Comparison of ENCODE assay signal across 1 cellular context in the genomic region with DNA sequence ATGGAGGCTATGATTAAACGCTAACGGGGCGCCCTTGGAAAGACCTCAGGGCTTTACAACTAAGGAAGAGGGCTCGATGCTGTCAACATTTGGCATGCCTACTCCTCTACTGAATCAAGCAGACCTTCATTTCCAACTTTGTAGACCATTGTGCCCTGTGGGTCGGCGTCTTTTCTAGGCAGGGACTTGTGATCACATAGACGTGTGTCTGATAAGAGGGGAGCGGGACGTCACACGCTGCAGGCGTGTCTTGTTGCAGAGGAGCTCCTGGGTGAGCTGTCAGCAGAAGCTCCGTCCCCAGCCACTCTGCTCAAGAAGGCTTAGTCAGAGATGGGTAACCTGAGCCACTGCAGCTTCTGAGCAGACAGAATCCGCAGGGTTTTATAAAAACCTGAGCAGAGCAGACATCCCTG.
TF ChIP-seq lines count a peak whose summit lies in the region.

No MANE protein-coding gene starts in this region.

TF ChIP-seq in K562, 482 proteins besides CTCF, POLR2A, EP300 and RAD21 (continues in another document):
- 0 out of 4 replicates have a peak, but pooled peaks of 1 of the 2 experiments have one; percentile 22 for TF ChIP-seq UBTF (IDR thresholded peaks at IDR 0.05; ENCODE audit: borderline replicate concordance in 1 of 2, low read depth in 2 of 2, low read length in 2 of 2)
- TF ChIP-seq XRCC4 (IDR thresholded peaks at IDR 0.05; ENCODE audit: extremely low read depth, insufficient read depth, insufficient read length): no peak
- no peak for TF ChIP-seq IRF2 (CRISPR knock-in tag; IDR thresholded peaks at IDR 0.05)
- TF ChIP-seq HDAC1 (IDR thresholded peaks at IDR 0.05): no peak; a peak in 1 of 4 replicates
- TF ChIP-seq CBFA2T2 (conservative IDR thresholded peaks at IDR 0.05): no peak
- TF ChIP-seq PRMT5 (CRISPR knock-in tag; IDR thresholded peaks at IDR 0.05): no peak
- TF ChIP-seq HDAC2 (IDR thresholded peaks at IDR 0.05): peak; percentile 37; the same call in 1 of the 2 replicates
- no peak for TF ChIP-seq CHCHD3 (CRISPR knock-in tag; IDR thresholded peaks at IDR 0.05)
- TF ChIP-seq ZNF75A (CRISPR knock-in tag; IDR thresholded peaks at IDR 0.05): no peak
- TF ChIP-seq NUFIP1 (IDR thresholded peaks at IDR 0.05; ENCODE audit: partially characterized antibody): no peak
- TF ChIP-seq JUND (IDR thresholded peaks at IDR 0.05; ENCODE audit: borderline replicate concordance, low read depth, low read length): peak; percentile 56
- no peak; the same call in 2 of the 3 replicates for TF ChIP-seq JUND (tag; IDR thresholded peaks at IDR 0.05; ENCODE audit: borderline replicate concordance, low read depth, low read length)
- peak; percentile 30; the same call in 1 of the 2 replicates for TF ChIP-seq NCOA1 (IDR thresholded peaks at IDR 0.05; ENCODE audit: low read depth)
- TF ChIP-seq SNIP1 (IDR thresholded peaks at IDR 0.05; ENCODE audit: low read depth): no peak
- TF ChIP-seq ZNF780A (CRISPR knock-in tag; IDR thresholded peaks at IDR 0.05): no peak
- TF ChIP-seq LARP7 (IDR thresholded peaks at IDR 0.05): no peak
- no peak for TF ChIP-seq GABPB2 (CRISPR knock-in tag; conservative IDR thresholded peaks at IDR 0.05)
- no peak for TF ChIP-seq TAF9B (IDR thresholded peaks at IDR 0.05; ENCODE audit: partially characterized antibody)
- 0 out of 2 replicates have a peak, but pooled peaks have one; percentile 27 for TF ChIP-seq ZNF263 (CRISPR knock-in tag; IDR thresholded peaks at IDR 0.05; ENCODE audit: borderline replicate concordance)
- no peak for TF ChIP-seq ZNF133 (CRISPR knock-in tag; IDR thresholded peaks at IDR 0.05)
- peak; percentile 55; the same call in 1 of the 2 replicates for TF ChIP-seq MTA3 (IDR thresholded peaks at IDR 0.05; ENCODE audit: borderline replicate concordance)
- TF ChIP-seq CREB3 (tag; conservative IDR thresholded peaks at IDR 0.05; ENCODE audit: low read depth): no peak
- peak; percentile 51; the same call in 1 of the 2 replicates for TF ChIP-seq L3MBTL2 (IDR thresholded peaks at IDR 0.05)
- TF ChIP-seq, protein P1, sequence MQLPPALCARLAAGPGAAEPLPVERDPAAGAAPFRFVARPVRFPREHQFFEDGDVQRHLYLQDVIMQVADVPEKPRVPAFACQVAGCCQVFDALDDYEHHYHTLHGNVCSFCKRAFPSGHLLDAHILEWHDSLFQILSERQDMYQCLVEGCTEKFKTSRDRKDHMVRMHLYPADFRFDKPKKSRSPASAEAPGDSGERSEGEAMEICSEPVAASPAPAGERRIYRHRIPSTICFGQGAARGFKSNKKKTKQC (CRISPR knock-in tag; IDR thresholded peaks at IDR 0.05): 0 out of 2 replicates have a peak, but pooled peaks have one; percentile 54
- TF ChIP-seq TAF15 (IDR thresholded peaks at IDR 0.05; ENCODE audit: low read depth, low read length): no peak
- TF ChIP-seq TARDBP (IDR thresholded peaks at IDR 0.05): no peak
- no peak for TF ChIP-seq CREB3L1 (IDR thresholded peaks at IDR 0.05; ENCODE audit: borderline replicate concordance, low read depth)
- TF ChIP-seq MED1 (CRISPR knock-in tag; IDR thresholded peaks at IDR 0.05; ENCODE audit: borderline replicate concordance): no peak
- TF ChIP-seq, protein P2, sequence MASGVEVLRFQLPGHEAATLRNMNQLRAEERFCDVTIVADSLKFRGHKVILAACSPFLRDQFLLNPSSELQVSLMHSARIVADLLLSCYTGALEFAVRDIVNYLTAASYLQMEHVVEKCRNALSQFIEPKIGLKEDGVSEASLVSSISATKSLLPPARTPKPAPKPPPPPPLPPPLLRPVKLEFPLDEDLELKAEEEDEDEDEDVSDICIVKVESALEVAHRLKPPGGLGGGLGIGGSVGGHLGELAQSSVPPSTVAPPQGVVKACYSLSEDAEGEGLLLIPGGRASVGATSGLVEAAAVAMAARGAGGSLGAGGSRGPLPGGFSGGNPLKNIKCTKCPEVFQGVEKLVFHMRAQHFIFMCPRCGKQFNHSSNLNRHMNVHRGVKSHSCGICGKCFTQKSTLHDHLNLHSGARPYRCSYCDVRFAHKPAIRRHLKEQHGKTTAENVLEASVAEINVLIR (CRISPR knock-in tag; IDR thresholded peaks at IDR 0.05): no peak
- TF ChIP-seq ZNF668 (CRISPR knock-in tag; IDR thresholded peaks at IDR 0.05): no peak
- TF ChIP-seq EP400 (IDR thresholded peaks at IDR 0.05): no peak
- peak; percentile 68 for TF ChIP-seq ATF7 (IDR thresholded peaks at IDR 0.05)
- peak; percentile 14 for TF ChIP-seq RBM39 (optimal IDR thresholded peaks at IDR 0.05; ENCODE audit: low read depth, low read length)
- TF ChIP-seq FOXM1 (IDR thresholded peaks at IDR 0.05; ENCODE audit: low read depth): no peak
- TF ChIP-seq FOXM1 (CRISPR knock-in tag; IDR thresholded peaks at IDR 0.05; ENCODE audit: low read depth): no peak
- no peak for TF ChIP-seq CBX5 (IDR thresholded peaks at IDR 0.05; ENCODE audit: borderline replicate concordance, low read depth)
- TF ChIP-seq RAD51 (IDR thresholded peaks at IDR 0.05; ENCODE audit: borderline replicate concordance, low read depth): no peak
- no peak for TF ChIP-seq MTA2 (IDR thresholded peaks at IDR 0.05; ENCODE audit: low read depth)
- TF ChIP-seq C11orf30 (IDR thresholded peaks at IDR 0.05; ENCODE audit: low read depth): no peak
- TF ChIP-seq FOXK2 (conservative IDR thresholded peaks at IDR 0.05 in 1 of 2, IDR thresholded peaks at IDR 0.05 in 1 of 2; ENCODE audit: low read depth in 2 of 2): peak; percentile 57 to 65; a peak in 3 of 4 replicates
- TF ChIP-seq SRF (CRISPR knock-in tag; IDR thresholded peaks at IDR 0.05): no peak
- no peak for TF ChIP-seq ZBTB1 (CRISPR knock-in tag; IDR thresholded peaks at IDR 0.05; ENCODE audit: borderline replicate concordance, low read depth)
- no peak for TF ChIP-seq NR2C2 (CRISPR knock-in tag; IDR thresholded peaks at IDR 0.05)
- no peak for TF ChIP-seq NR2C2 (tag; IDR thresholded peaks at IDR 0.05)
- TF ChIP-seq, protein P3, sequence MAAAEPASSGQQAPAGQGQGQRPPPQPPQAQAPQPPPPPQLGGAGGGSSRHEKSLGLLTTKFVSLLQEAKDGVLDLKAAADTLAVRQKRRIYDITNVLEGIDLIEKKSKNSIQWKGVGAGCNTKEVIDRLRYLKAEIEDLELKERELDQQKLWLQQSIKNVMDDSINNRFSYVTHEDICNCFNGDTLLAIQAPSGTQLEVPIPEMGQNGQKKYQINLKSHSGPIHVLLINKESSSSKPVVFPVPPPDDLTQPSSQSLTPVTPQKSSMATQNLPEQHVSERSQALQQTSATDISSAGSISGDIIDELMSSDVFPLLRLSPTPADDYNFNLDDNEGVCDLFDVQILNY (CRISPR knock-in tag; IDR thresholded peaks at IDR 0.05): no peak
- no peak for TF ChIP-seq THRAP3 (IDR thresholded peaks at IDR 0.05; ENCODE audit: borderline replicate concordance)
- TF ChIP-seq POLR2G (IDR thresholded peaks at IDR 0.05; ENCODE audit: low read depth, low read length): no peak
- TF ChIP-seq BRF1 (IDR thresholded peaks at IDR 0.05; ENCODE audit: borderline replicate concordance, extremely low read depth, insufficient read length): no peak
- no peak for TF ChIP-seq RHOXF2B (CRISPR knock-in tag; conservative IDR thresholded peaks at IDR 0.05)
- TF ChIP-seq, protein P4, sequence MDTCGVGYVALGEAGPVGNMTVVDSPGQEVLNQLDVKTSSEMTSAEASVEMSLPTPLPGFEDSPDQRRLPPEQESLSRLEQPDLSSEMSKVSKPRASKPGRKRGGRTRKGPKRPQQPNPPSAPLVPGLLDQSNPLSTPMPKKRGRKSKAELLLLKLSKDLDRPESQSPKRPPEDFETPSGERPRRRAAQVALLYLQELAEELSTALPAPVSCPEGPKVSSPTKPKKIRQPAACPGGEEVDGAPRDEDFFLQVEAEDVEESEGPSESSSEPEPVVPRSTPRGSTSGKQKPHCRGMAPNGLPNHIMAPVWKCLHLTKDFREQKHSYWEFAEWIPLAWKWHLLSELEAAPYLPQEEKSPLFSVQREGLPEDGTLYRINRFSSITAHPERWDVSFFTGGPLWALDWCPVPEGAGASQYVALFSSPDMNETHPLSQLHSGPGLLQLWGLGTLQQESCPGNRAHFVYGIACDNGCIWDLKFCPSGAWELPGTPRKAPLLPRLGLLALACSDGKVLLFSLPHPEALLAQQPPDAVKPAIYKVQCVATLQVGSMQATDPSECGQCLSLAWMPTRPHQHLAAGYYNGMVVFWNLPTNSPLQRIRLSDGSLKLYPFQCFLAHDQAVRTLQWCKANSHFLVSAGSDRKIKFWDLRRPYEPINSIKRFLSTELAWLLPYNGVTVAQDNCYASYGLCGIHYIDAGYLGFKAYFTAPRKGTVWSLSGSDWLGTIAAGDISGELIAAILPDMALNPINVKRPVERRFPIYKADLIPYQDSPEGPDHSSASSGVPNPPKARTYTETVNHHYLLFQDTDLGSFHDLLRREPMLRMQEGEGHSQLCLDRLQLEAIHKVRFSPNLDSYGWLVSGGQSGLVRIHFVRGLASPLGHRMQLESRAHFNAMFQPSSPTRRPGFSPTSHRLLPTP (IDR thresholded peaks at IDR 0.05; ENCODE audit: borderline replicate concordance, extremely low read depth, insufficient read length): no peak
- no peak for TF ChIP-seq PTBP1 (IDR thresholded peaks at IDR 0.05; ENCODE audit: low read depth, low read length)
- TF ChIP-seq BMI1 (IDR thresholded peaks at IDR 0.05; ENCODE audit: low read length): no peak
- TF ChIP-seq U2AF2 (optimal IDR thresholded peaks at IDR 0.05; ENCODE audit: low read depth, low read length): no peak
- TF ChIP-seq CLOCK (CRISPR knock-in tag; IDR thresholded peaks at IDR 0.05; ENCODE audit: borderline replicate concordance): no peak
- TF ChIP-seq PHF8 (IDR thresholded peaks at IDR 0.05; ENCODE audit: borderline replicate concordance, low read length): no peak; the same call in 1 of the 2 replicates
- TF ChIP-seq USF2 (CRISPR knock-in tag; IDR thresholded peaks at IDR 0.05): no peak
- TF ChIP-seq NBN (IDR thresholded peaks at IDR 0.05; ENCODE audit: low read depth): no peak
